In the genomic region with DNA sequence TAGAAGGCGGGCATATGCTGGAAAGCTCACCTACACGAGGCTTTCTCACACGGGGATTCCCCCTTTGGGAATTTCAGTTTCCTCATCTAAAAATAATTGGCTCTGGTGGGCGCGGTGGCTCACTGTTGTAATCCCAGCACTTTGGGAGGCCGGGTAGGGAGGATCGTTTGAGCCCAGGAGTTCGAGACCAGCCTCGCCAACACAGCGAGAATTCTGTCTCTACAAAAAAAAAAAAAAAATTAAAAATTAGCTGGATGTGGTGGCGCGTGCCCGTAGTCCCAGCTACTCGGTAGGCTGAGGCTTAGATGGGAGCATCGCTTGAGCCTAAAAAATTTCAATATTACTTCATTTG, we compare ENCODE assay signal across 8 cellular contexts. TPM values are rescaled to one million over a fixed set of nuclear protein-coding genes. Genes with fewer than 3 reads are reported as not detected.
A peak's percentile ranks its signal among the peaks of the same experiment; 100 is the strongest.
DNase-seq lines count a peak whose midpoint lies in the region; ATAC-seq and TF ChIP-seq lines count a peak whose summit lies in the region.

No MANE protein-coding gene starts in this region.

- H3K4me1 ChIP-seq in PC-3 (ENCODE audit: insufficient read depth, low read length) (peaks cover 4% of the 10 kb centered on the region; the same call in 1 of the 2 replicates), fibroblast of lung (ENCODE audit: control insufficient read depth, extremely low read depth, insufficient read depth, low read length) (no peaks in the 10 kb centered on the region)

- no peak overlapping the region for H3K27ac ChIP-seq in PC-3 (ENCODE audit: low read length)
- H3K27ac ChIP-seq in fibroblast of lung (ENCODE audit: insufficient read depth, low read length): peak overlapping the region; percentile 71

- H3K9me2 ChIP-seq in PC-3 (replicated peaks; ENCODE audit: low read length): no peaks in the 10 kb centered on the region

- H3K4me3 ChIP-seq in PC-3 (ENCODE audit: low read length): peak overlapping the region; percentile 88
- H3K4me3 ChIP-seq in fibroblast of lung (replicated peaks in 1 of 4; ENCODE audit: control extremely low read depth in 1 of 4, insufficient read depth in 1 of 4, low read depth in 3 of 4, low read length in 4 of 4): peak overlapping the region in 2 of 4 experiments; percentile 92 to 99
- H3K4me3 ChIP-seq in retinal pigment epithelial cell (ENCODE audit: low read length): peak overlapping the region; percentile 98

- H2AFZ ChIP-seq in PC-3 (ENCODE audit: low read length) (peak overlapping the region; percentile 77), fibroblast of lung (ENCODE audit: low read length) (peak overlapping the region; percentile 27)

- intact Hi-C loops in PC-3 (cut with micrococcal nuclease): loop anchor here (5.0 kb wide), 1 partner anchor 468 kb away; a partner anchor contains a TSS

- TSS peak; percentile 78 for BruUV-seq in PC-3 (replicated peaks; lab: Mats Ljungman, UMichigan)

- no peak for TF ChIP-seq CTCF in PC-3 (conservative IDR thresholded peaks at IDR 0.05; ENCODE audit: low read depth, low read length)
- no peak for TF ChIP-seq CTCF in fibroblast of lung (conservative IDR thresholded peaks at IDR 0.05 in 1 of 2, IDR thresholded peaks at IDR 0.05 in 1 of 2; ENCODE audit: low read depth in 1 of 2, low read length in 2 of 2)
- no peak for TF ChIP-seq CTCF in retinal pigment epithelial cell (conservative IDR thresholded peaks at IDR 0.05; ENCODE audit: low read depth, low read length)

- peaks cover 45% of the 10 kb centered on the region for H3K79me2 ChIP-seq in PC-3 (ENCODE audit: low read length)
- peaks cover 2% of the 10 kb centered on the region for H3K79me2 ChIP-seq in fibroblast of lung (ENCODE audit: control insufficient read depth, insufficient read depth, low read length)

- 0 out of 2 replicates have a peak, but pooled peaks cover 3% of the 10 kb centered on the region for H4K20me1 ChIP-seq in PC-3 (ENCODE audit: low read length)
- no peaks in the 10 kb centered on the region for H4K20me1 ChIP-seq in fibroblast of lung (ENCODE audit: control insufficient read depth, extremely low read depth, insufficient read depth, low read length)

- no peaks in the 10 kb centered on the region for H3F3A ChIP-seq in PC-3 (ENCODE audit: low read length, unreplicated experiment)

- H3K9ac ChIP-seq in PC-3 (ENCODE audit: low read length) (peak overlapping the region; percentile 88), fibroblast of lung (ENCODE audit: insufficient read depth, low read length) (no peak overlapping the region)

- POLR2A ChIA-PET in PC-3 (lab: Charles Lee; ENCODE audit: unreplicated experiment): interaction anchor here (0.6 to 0.7 kb wide), 4 partner anchors 16 to 495 kb away, joined by 3 to 7 read pairs (median 4); a partner anchor contains a TSS

- no peaks in the 10 kb centered on the region for H3K27me3 ChIP-seq in PC-3 (ENCODE audit: low read length)
- no peaks in the 10 kb centered on the region for H3K27me3 ChIP-seq in fibroblast of lung (ENCODE audit: control insufficient read depth, insufficient read depth, low read length)

- H3K36me3 ChIP-seq in PC-3 (ENCODE audit: low read depth, low read length): peaks cover 5% of the 10 kb centered on the region; the same call in 1 of the 2 replicates
- no peaks in the 10 kb centered on the region for H3K36me3 ChIP-seq in fibroblast of lung (ENCODE audit: control insufficient read depth, insufficient read depth, low read length)

- peaks cover 4% of the 10 kb centered on the region; the same call in 1 of the 2 replicates for H3K9me3 ChIP-seq in PC-3 (ENCODE audit: low read length)
- H3K9me3 ChIP-seq in fibroblast of lung (ENCODE audit: control insufficient read depth, insufficient read depth, low read depth, low read length): no peaks in the 10 kb centered on the region

- H3K4me2 ChIP-seq in PC-3 (ENCODE audit: low read length) (peak overlapping the region; percentile 82; the same call in 1 of the 2 replicates), fibroblast of lung (ENCODE audit: extremely low read depth, insufficient read depth, low read length) (no peak overlapping the region)

- peak; percentile 5 for ATAC-seq in GM21390 (IDR thresholded peaks at IDR 0.05; ENCODE audit: unreplicated experiment)
- no peak for ATAC-seq in PC-3
- ATAC-seq in HG03108 (IDR thresholded peaks at IDR 0.05; ENCODE audit: unreplicated experiment): no peak
- ATAC-seq in GM18861 (IDR thresholded peaks at IDR 0.05; ENCODE audit: unreplicated experiment): no peak

- CTCF ChIA-PET in PC-3 (lab: Charles Lee): interaction anchor here (0.6 to 0.7 kb wide), 2 partner anchors 129 to 332 kb away, joined by 3 read pairs; no protein-coding TSS in a partner anchor

- DNase-seq in PC-3 (no peak), fibroblast of lung (ENCODE audit: low read depth in 2 of 2) (no peak), retinal pigment epithelial cell (ENCODE audit: low read depth) (no peak), COLO668 (lab: John Stamatoyannopoulos, UW; ENCODE audit: unreplicated experiment) (no peak), midbrain (lab: John Stamatoyannopoulos, UW) (no peak)

RNA-seq across cellular contexts. Expression of a gene that starts 0.4 kb away (rescaled TPM):
- total RNA-seq in PC-3 (2014; rRNA removed): 118 and 130 TPM in 2 replicates
- total RNA-seq in fibroblast of lung: 79.6 and 102 TPM in 2 replicates
- 210 and 228 TPM in 2 replicates for polyA plus RNA-seq in fibroblast of lung
- 213 and 224 TPM in 2 replicates for polyA plus RNA-seq in fibroblast of lung (2012)
- 11.6 and 21.0 TPM in 2 replicates for polyA minus RNA-seq in fibroblast of lung (ENCODE audit: low replicate concordance)
